Comparison of ENCODE assay signal across 18 cellular contexts in the genomic region with DNA sequence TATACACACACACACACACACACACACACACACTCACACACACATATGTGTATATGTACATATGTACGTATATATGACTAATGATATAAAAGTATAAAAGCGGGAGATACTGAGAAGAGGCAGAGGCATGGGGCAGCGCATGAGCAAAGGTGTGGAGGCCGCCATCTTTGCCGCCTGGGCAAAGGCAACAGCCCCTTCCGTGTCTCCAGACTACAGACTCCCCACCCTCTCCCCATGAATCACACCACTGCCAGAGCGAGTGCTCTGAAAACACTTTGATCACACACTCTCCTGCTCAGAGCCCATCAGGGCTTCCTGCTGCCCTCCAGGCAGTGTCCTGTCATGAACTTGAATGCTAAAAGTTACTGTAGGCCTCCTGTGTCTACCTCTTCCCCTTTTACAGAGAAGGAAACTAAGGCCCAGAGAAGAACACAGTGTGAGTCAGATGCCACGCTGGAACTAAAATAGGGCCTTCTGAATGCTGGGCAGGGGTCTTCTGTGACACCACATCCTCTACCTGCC. TPM values are rescaled to one million over a fixed set of nuclear protein-coding genes. Genes with fewer than 3 reads are reported as not detected.
DNase-seq lines count a peak whose midpoint lies in the region; ATAC-seq and TF ChIP-seq lines count a peak whose summit lies in the region.
"Had no signal": no experiment of that assay in that cellular context is flagged by ENCODE, and none has a peak within 500 bp of the region (broad histone marks: within the 10 kb centered on the region; RNA-seq: fewer than 3 reads in every experiment).

No MANE protein-coding gene starts in this region.

- H3K9me3 Mint-ChIP-seq in CD4-positive, CD25-positive, alpha-beta regulatory T cell, result peaks cover 0 to 2% (median 0%) of the 10 kb centered on the region in 7 donors
- H3K9me3 Mint-ChIP-seq in CD8-positive, alpha-beta T cell, result no peaks in the 10 kb centered on the region
- H3K9me3 Mint-ChIP-seq in activated naive CD8-positive, alpha-beta T cell treated with anti-CD3 and anti-CD28 coated beads, Interleukin-2, amount 10 ng/mL, durations not matched to agents 7 days and 5 days, result no peaks in the 10 kb centered on the region
- no peaks in the 10 kb centered on the region for H3K9me3 Mint-ChIP-seq in mesothelial cell of epicardium
- H3K9me3 Mint-ChIP-seq in stimulated activated naive B cell treated with anti-CD40 and anti-IgM and Interleukin-4, amounts not matched to agents 10 μg/mL and 1 μg/mL and 100 μg/mL, for 72 hours, result no peaks in the 10 kb centered on the region

- no peak for TF ChIP-seq CTCF in CD8-positive, alpha-beta T cell (IDR thresholded peaks at IDR 0.05)
- TF ChIP-seq CTCF in mesothelial cell of epicardium (IDR thresholded peaks at IDR 0.05; ENCODE audit: unreplicated experiment), result no peak

- H3K4me1 Mint-ChIP-seq in CD4-positive, CD25-positive, alpha-beta regulatory T cell, result peaks cover 4 to 55% (median 21%) of the 10 kb centered on the region in 4 donors
- H3K4me1 Mint-ChIP-seq in CD8-positive, alpha-beta T cell (ENCODE audit: low read depth), result peaks cover 53% of the 10 kb centered on the region
- H3K4me1 Mint-ChIP-seq in activated naive CD8-positive, alpha-beta T cell treated with anti-CD3 and anti-CD28 coated beads, Interleukin-2, amount 10 ng/mL, durations not matched to agents 7 days and 5 days, result peaks cover 45% of the 10 kb centered on the region
- H3K4me1 Mint-ChIP-seq in mesothelial cell of epicardium, result peaks cover 76% of the 10 kb centered on the region
- peaks cover 4 to 12% of the 10 kb centered on the region in 2 donors for H3K4me1 Mint-ChIP-seq in stimulated activated naive B cell treated with anti-CD40 and anti-IgM and Interleukin-4, amounts not matched to agents 10 μg/mL and 1 μg/mL and 100 μg/mL, for 72 hours

- no peak overlapping the region for H3K4me3 ChIP-seq in CD4-positive, CD25-positive, alpha-beta regulatory T cell (ENCODE audit: low read depth, low read length)
- H3K4me3 ChIP-seq in CD8-positive, alpha-beta T cell (ENCODE audit: low read depth, low read length), result no peak overlapping the region
- H3K4me3 ChIP-seq: body of pancreas, left ventricle myocardium inferior, spleen had no signal

- CTCF ChIA-PET in CD8-positive, alpha-beta T cell (lab: Charles Lee), result interaction anchor here (1.9 kb wide), 1 partner anchor 11 kb away, joined by 4 read pairs; no protein-coding TSS in a partner anchor

- peak overlapping the region; percentile 56 to 87 (median 81) for H3K27ac Mint-ChIP-seq in CD4-positive, CD25-positive, alpha-beta regulatory T cell
- H3K27ac Mint-ChIP-seq in CD8-positive, alpha-beta T cell, result peak overlapping the region; percentile 73
- H3K27ac Mint-ChIP-seq in activated naive CD8-positive, alpha-beta T cell treated with anti-CD3 and anti-CD28 coated beads, Interleukin-2, amount 10 ng/mL, durations not matched to agents 7 days and 5 days, result peak overlapping the region; percentile 79
- H3K27ac Mint-ChIP-seq in mesothelial cell of epicardium, result peak overlapping the region; percentile 90
- no peak overlapping the region for H3K27ac Mint-ChIP-seq in stimulated activated naive B cell treated with anti-CD40 and anti-IgM and Interleukin-4, amounts not matched to agents 10 μg/mL and 1 μg/mL and 100 μg/mL, for 72 hours
- H3K27ac Mint-ChIP-seq: activated CD4-positive, alpha-beta T cell treated with anti-CD3 and anti-CD28 coated beads for 36 hours had no signal

- POLR2A ChIA-PET in CD8-positive, alpha-beta T cell (lab: Charles Lee), result interaction anchor here (1.0 to 1.3 kb wide), 3 partner anchors 17 to 27 kb away, joined by 3 to 4 read pairs (median 4); no protein-coding TSS in a partner anchor
- POLR2A ChIA-PET in activated naive CD8-positive, alpha-beta T cell treated with anti-CD3 and anti-CD28 coated beads, Interleukin-2, amount 10 ng/mL, durations not matched to agents 7 days and 5 days (lab: Charles Lee), result interaction anchor here (0.6 to 1.6 kb wide), 5 partner anchors 8 to 26 kb away, joined by 3 to 4 read pairs (median 3); no protein-coding TSS in a partner anchor

- ATAC-seq in CD4-positive, CD25-positive, alpha-beta regulatory T cell (ENCODE audit: low read depth in 2 of 2), result no peak
- peak; percentile 15 for ATAC-seq in CD8-positive, alpha-beta T cell
- ATAC-seq in activated naive CD8-positive, alpha-beta T cell treated with anti-CD3 and anti-CD28 coated beads, Interleukin-2, amount 10 ng/mL, durations not matched to agents 7 days and 5 days (ENCODE audit: low read depth), result no peak
- ATAC-seq in HG02588 (IDR thresholded peaks at IDR 0.05; ENCODE audit: unreplicated experiment), result no peak
- ATAC-seq in stimulated activated naive B cell treated with anti-CD40 and anti-IgM and Interleukin-4, amounts not matched to agents 10 μg/mL and 1 μg/mL and 100 μg/mL, for 72 hours (replicated peaks), result no peak
- ATAC-seq: body of pancreas had no signal

- no peaks in the 10 kb centered on the region for H3K9me3 ChIP-seq in CD4-positive, CD25-positive, alpha-beta regulatory T cell (ENCODE audit: control insufficient read depth in 2 of 2, low read length in 2 of 2)
- H3K9me3 ChIP-seq in CD8-positive, alpha-beta T cell (ENCODE audit: low read length), result no peaks in the 10 kb centered on the region
- H3K9me3 ChIP-seq: body of pancreas, left ventricle myocardium inferior, spleen had no signal

- H3K27me3 ChIP-seq in CD4-positive, CD25-positive, alpha-beta regulatory T cell (ENCODE audit: control insufficient read depth, insufficient read depth, low read length), result no peaks in the 10 kb centered on the region
- no peaks in the 10 kb centered on the region for H3K27me3 ChIP-seq in CD8-positive, alpha-beta T cell (ENCODE audit: insufficient read depth, low read length)
- H3K27me3 ChIP-seq: body of pancreas, spleen had no signal

- peak overlapping the region in 3 of 4 donors; percentile 22 to 84 (median 68) for H3K4me3 Mint-ChIP-seq in CD4-positive, CD25-positive, alpha-beta regulatory T cell
- H3K4me3 Mint-ChIP-seq in CD8-positive, alpha-beta T cell, result no peak overlapping the region
- H3K4me3 Mint-ChIP-seq in activated naive CD8-positive, alpha-beta T cell treated with anti-CD3 and anti-CD28 coated beads, Interleukin-2, amount 10 ng/mL, durations not matched to agents 7 days and 5 days, result no peak overlapping the region
- no peak overlapping the region for H3K4me3 Mint-ChIP-seq in mesothelial cell of epicardium
- H3K4me3 Mint-ChIP-seq in stimulated activated naive B cell treated with anti-CD40 and anti-IgM and Interleukin-4, amounts not matched to agents 10 μg/mL and 1 μg/mL and 100 μg/mL, for 72 hours, result no peak overlapping the region
- H3K4me3 Mint-ChIP-seq: activated CD4-positive, alpha-beta T cell treated with anti-CD3 and anti-CD28 coated beads for 36 hours had no signal

- no peaks in the 10 kb centered on the region for H3K36me3 ChIP-seq in CD4-positive, CD25-positive, alpha-beta regulatory T cell (ENCODE audit: control insufficient read depth, insufficient read depth, low read length)
- no peaks in the 10 kb centered on the region for H3K36me3 ChIP-seq in CD8-positive, alpha-beta T cell (ENCODE audit: insufficient read depth, low read length)
- H3K36me3 ChIP-seq: left ventricle myocardium inferior, spleen had no signal

- no peak for DNase-seq in CD4-positive, CD25-positive, alpha-beta regulatory T cell
- DNase-seq in CD8-positive, alpha-beta T cell, result no peak
- DNase-seq in activated naive CD8-positive, alpha-beta T cell treated with anti-CD3 and anti-CD28 coated beads, Interleukin-2, amount 10 ng/mL, durations not matched to agents 7 days and 5 days, result no peak
- DNase-seq in mesothelial cell of epicardium (ENCODE audit: low spot score in 2 of 2, unreplicated experiment in 2 of 2), result no peak
- DNase-seq in T-helper 9 cell, result no peak
- no peak for DNase-seq in stimulated activated naive B cell treated with anti-CD40 and anti-IgM and Interleukin-4, amounts not matched to agents 10 μg/mL and 1 μg/mL and 100 μg/mL, for 72 hours
- DNase-seq: activated T-cell treated with anti-CD3 and anti-CD28 coated beads for 4 hours, AML-193, body of pancreas, Calu3, left ventricle myocardium inferior, NCI-H146, NCI-H69, occipital lobe, SW 1271 had no signal

- intact Hi-C loops in CD8-positive, alpha-beta T cell (cut with DNase I, micrococcal nuclease), result loop anchor here in 1 of 2 experiments (2.0 kb wide), 1 partner anchor 16 kb away; no protein-coding TSS in a partner anchor

- peaks cover 2% of the 10 kb centered on the region for H3K27me3 Mint-ChIP-seq in CD4-positive, CD25-positive, alpha-beta regulatory T cell
- H3K27me3 Mint-ChIP-seq in CD8-positive, alpha-beta T cell (ENCODE audit: low read depth), result no peaks in the 10 kb centered on the region
- no peaks in the 10 kb centered on the region for H3K27me3 Mint-ChIP-seq in activated naive CD8-positive, alpha-beta T cell treated with anti-CD3 and anti-CD28 coated beads, Interleukin-2, amount 10 ng/mL, durations not matched to agents 7 days and 5 days
- no peaks in the 10 kb centered on the region for H3K27me3 Mint-ChIP-seq in mesothelial cell of epicardium (ENCODE audit: low read depth)
- peaks cover 10% of the 10 kb centered on the region in 2 donors for H3K27me3 Mint-ChIP-seq in stimulated activated naive B cell treated with anti-CD40 and anti-IgM and Interleukin-4, amounts not matched to agents 10 μg/mL and 1 μg/mL and 100 μg/mL, for 72 hours
- H3K27me3 Mint-ChIP-seq: activated CD4-positive, alpha-beta T cell treated with anti-CD3 and anti-CD28 coated beads for 36 hours had no signal

- H3K27ac ChIP-seq in CD4-positive, CD25-positive, alpha-beta regulatory T cell (ENCODE audit: insufficient read depth, low read length, poor library complexity, severe bottlenecking), result peak overlapping the region; percentile 25
- H3K27ac ChIP-seq in CD8-positive, alpha-beta T cell (ENCODE audit: low read depth, low read length), result no peak overlapping the region
- H3K27ac ChIP-seq: body of pancreas, left ventricle myocardium inferior, spleen had no signal

- H3K4me1 ChIP-seq in CD4-positive, CD25-positive, alpha-beta regulatory T cell (ENCODE audit: control insufficient read depth, insufficient read depth, low read length, poor library complexity, severe bottlenecking), result peaks cover 32% of the 10 kb centered on the region
- peaks cover 44% of the 10 kb centered on the region for H3K4me1 ChIP-seq in CD8-positive, alpha-beta T cell (ENCODE audit: insufficient read depth, low read length)

- H3K36me3 Mint-ChIP-seq in CD4-positive, CD25-positive, alpha-beta regulatory T cell, result no peaks in the 10 kb centered on the region
- H3K36me3 Mint-ChIP-seq in CD8-positive, alpha-beta T cell, result no peaks in the 10 kb centered on the region
- no peaks in the 10 kb centered on the region for H3K36me3 Mint-ChIP-seq in activated naive CD8-positive, alpha-beta T cell treated with anti-CD3 and anti-CD28 coated beads, Interleukin-2, amount 10 ng/mL, durations not matched to agents 7 days and 5 days
- no peaks in the 10 kb centered on the region for H3K36me3 Mint-ChIP-seq in mesothelial cell of epicardium
- no peaks in the 10 kb centered on the region for H3K36me3 Mint-ChIP-seq in stimulated activated naive B cell treated with anti-CD40 and anti-IgM and Interleukin-4, amounts not matched to agents 10 μg/mL and 1 μg/mL and 100 μg/mL, for 72 hours

RNA-seq across cellular contexts. Expression of a gene that starts 54.7 kb away (rescaled TPM):
- total RNA-seq in CD4-positive, CD25-positive, alpha-beta regulatory T cell, result 30.6 TPM
- 1 to 10 TPM; 5.4 to 7.4 (median 6.9) TPM for polyA plus RNA-seq in CD4-positive, CD25-positive, alpha-beta regulatory T cell
- 10 to 100 TPM; 41.5 to 47.7 TPM for total RNA-seq in CD8-positive, alpha-beta T cell
- 100 to 1,000 TPM; 109 to 126 TPM for total RNA-seq in activated naive CD8-positive, alpha-beta T cell treated with anti-CD3 and anti-CD28 coated beads, Interleukin-2, amount 10 ng/mL, durations not matched to agents 7 days and 5 days
- total RNA-seq in mesothelial cell of epicardium, result 171 to 188 TPM (median 172 TPM) in 3 replicates

Comparison
In these comparisons a context has a peak if more than half of its experiments do, and no peak if none do; other contexts are left out.
1. H3K4me3 Mint-ChIP-seq: peak in CD4-positive, CD25-positive, alpha-beta regulatory T cell (3 of 4); none in CD8-positive, alpha-beta T cell (single experiment), activated naive CD8-positive, alpha-beta T cell treated with anti-CD3 and anti-CD28 coated beads, Interleukin-2, amount 10 ng/mL, durations not matched to agents 7 days and 5 days (single experiment), mesothelial cell of epicardium (single experiment) and stimulated activated naive B cell treated with anti-CD40 and anti-IgM and Interleukin-4, amounts not matched to agents 10 μg/mL and 1 μg/mL and 100 μg/mL, for 72 hours (0 of 2).